Comparison of ENCODE assay signal across 11 cellular contexts in genomic region chr1:185735667-185736105, GRCh38. TPM values are rescaled to one million over a fixed set of nuclear protein-coding genes. Genes with fewer than 3 reads are reported as not detected.
DNase-seq lines count a peak whose midpoint lies in the region; ATAC-seq and TF ChIP-seq lines count a peak whose summit lies in the region.
"Had no signal": no experiment of that assay in that cellular context is flagged by ENCODE, and none has a peak within 500 bp of the region (broad histone marks: within the 10 kb centered on the region; RNA-seq: fewer than 3 reads in every experiment).

No MANE protein-coding gene starts in this region.

- no peak overlapping the region for H3K27ac Mint-ChIP-seq in immature natural killer cell
- H3K27ac Mint-ChIP-seq: T-helper 1 cell treated with Interleukin-12 subunit alpha and Interleukin-12 subunit beta and Interleukin-4 antibody, amounts not matched to agents 30 μg/mL and 1 μg/mL, for 36 hours had no signal

- DNase-seq in ascending aorta (ENCODE audit: low spot score in 2 of 2), result no peak
- no peak for DNase-seq in left lung
- DNase-seq in tibial artery, result no peak
- no peak for DNase-seq in immature natural killer cell
- no peak for DNase-seq in T1000 (lab: John Stamatoyannopoulos, UW)
- DNase-seq in NK-92 treated with Interleukin-12 subunit alpha and Interleukin-12 subunit beta, amount 100 ng/mL, for 24 hours (lab: John Stamatoyannopoulos, UW), result no peak
- no peak for DNase-seq in GM13977 (ENCODE audit: low spot score)
- DNase-seq: activated T-cell treated with anti-CD3 and anti-CD28 coated beads for 4 hours; effector CD4-positive, alpha-beta T cell had no signal

- peaks cover 12 to 23% of the 10 kb centered on the region in 2 donors for H3K4me1 Mint-ChIP-seq in immature natural killer cell

- H3K36me3 Mint-ChIP-seq in immature natural killer cell, result peaks cover 5 to 10% (median 9%) of the 10 kb centered on the region in 3 donors

- H3K9me3 ChIP-seq in HEK293 (ENCODE audit: control insufficient read depth, insufficient read depth, low read depth, low read length) (no peaks in the 10 kb centered on the region), ascending aorta (peaks cover 0 to 10% of the 10 kb centered on the region in 2 donors), left lung (peaks cover 0 to 8% of the 10 kb centered on the region in 2 donors), tibial artery (peaks cover 0 to 5% (median 0%) of the 10 kb centered on the region in 3 donors)

- H3K36me3 ChIP-seq in HEK293 (ENCODE audit: control insufficient read depth in 2 of 2, insufficient read depth in 1 of 2, low read length in 2 of 2) (no peaks in the 10 kb centered on the region), ascending aorta (no peaks in the 10 kb centered on the region), left lung (no peaks in the 10 kb centered on the region), tibial artery (no peaks in the 10 kb centered on the region)

- H3K27ac ChIP-seq in HEK293 (ENCODE audit: extremely low read depth, low read depth, low read length), result no peak overlapping the region
- peak overlapping the region; percentile 88 to 95 for H3K27ac ChIP-seq in ascending aorta
- H3K27ac ChIP-seq in left lung, result peak overlapping the region; percentile 75 to 89
- H3K27ac ChIP-seq in tibial artery, result peak overlapping the region; percentile 45 to 73

- no peaks in the 10 kb centered on the region for H3K27me3 ChIP-seq in ascending aorta
- H3K27me3 ChIP-seq in left lung, result peaks cover 0 to 45% of the 10 kb centered on the region in 2 donors
- no peaks in the 10 kb centered on the region for H3K27me3 ChIP-seq in tibial artery

- CTCF ChIA-PET in HEK293 (lab: Yijun Ruan, JAX), result interaction anchor here (0.7 to 4.3 kb wide), 3 partner anchors 16 to 76 kb away, joined by 3 to 32 read pairs (median 7); no protein-coding TSS in a partner anchor

- POLR2A ChIA-PET in HEK293 (lab: Yijun Ruan, JAX), result no interaction called here

- H3K4me3 ChIP-seq in HEK293 (ENCODE audit: low read depth, low read length) (peak overlapping the region; percentile 4), ascending aorta (peak overlapping the region; percentile 53 to 84), left lung (peak overlapping the region; percentile 28 to 45), tibial artery (peak overlapping the region; percentile 50 to 57)

- peaks cover 23 to 45% (median 28%) of the 10 kb centered on the region in 3 donors for H3K27me3 Mint-ChIP-seq in immature natural killer cell (ENCODE audit: low read depth in 3 of 3)

- TF ChIP-seq CTCF in HEK293 (tag by site-specific recombination; IDR thresholded peaks at IDR 0.05) (no peak), ascending aorta (IDR thresholded peaks at IDR 0.05) (no peak), left lung (IDR thresholded peaks at IDR 0.05) (no peak), tibial artery (IDR thresholded peaks at IDR 0.05) (no peak), GM13977 (IDR thresholded peaks at IDR 0.05; ENCODE audit: extremely low read depth, insufficient read depth, missing control alignments) (no peak)

- H3K4me3 Mint-ChIP-seq in immature natural killer cell, result no peak overlapping the region

- ATAC-seq in left lung, result peak; percentile 26

- intact Hi-C loops in ascending aorta (cut with DNase I) (no loop called here), left lung (cut with DNase I) (no loop called here), tibial artery (cut with DNase I; ENCODE audit: low total_unique reads) (no loop called here)

- H3K9me3 Mint-ChIP-seq in immature natural killer cell, result peaks cover 13 to 25% (median 17%) of the 10 kb centered on the region in 6 donors

- H3K4me1 ChIP-seq in HEK293 (ENCODE audit: control insufficient read depth, insufficient read depth, low read length), result peaks cover 6% of the 10 kb centered on the region; the same call in 1 of the 2 replicates
- H3K4me1 ChIP-seq in ascending aorta, result peaks cover 0 to 10% of the 10 kb centered on the region in 2 donors
- peaks cover 0 to 20% of the 10 kb centered on the region in 2 donors for H3K4me1 ChIP-seq in left lung
- H3K4me1 ChIP-seq in tibial artery, result peaks cover 0 to 14% (median 2%) of the 10 kb centered on the region in 4 donors

- in situ Hi-C loops in GM13977 (cut with MboI; ENCODE audit: low pct_unique_long_range_greater_than_20kb, low sequenced_read_pairs, unreplicated experiment), result no loop called here

TF ChIP-seq in HEK293, 187 proteins besides CTCF, POLR2A, EP300 and RAD21:
- TF ChIP-seq ZBTB49 (tag by site-specific recombination; IDR thresholded peaks at IDR 0.05; ENCODE audit: low read depth) (no peak), ZNF24 (tag by site-specific recombination; IDR thresholded peaks at IDR 0.05) (peak; percentile 46; the same call in 1 of the 2 replicates), ZNF549 (tag by site-specific recombination; IDR thresholded peaks at IDR 0.05) (peak; percentile 81), MEIS1 (CRISPR knock-in tag; IDR thresholded peaks at IDR 0.05; ENCODE audit: borderline replicate concordance) (no peak), ZBTB17 (tag by site-specific recombination; IDR thresholded peaks at IDR 0.05) (peak; percentile 31; the same call in 1 of the 2 replicates), GLI4 (tag by site-specific recombination; IDR thresholded peaks at IDR 0.05) (no peak), ZFHX2 (tag by site-specific recombination; conservative IDR thresholded peaks at IDR 0.05) (0 out of 2 replicates have a peak, but pooled peaks have one; percentile 16), ZNF354C (tag by site-specific recombination; IDR thresholded peaks at IDR 0.05; ENCODE audit: borderline replicate concordance, low read depth) (no peak), HOXC10 (CRISPR knock-in tag; IDR thresholded peaks at IDR 0.05) (no peak)

RNA-seq across cellular contexts. Expression of gene HMCN1, which starts 1.5 kb away (rescaled TPM):
- total RNA-seq in ascending aorta, result 61.7 TPM
- total RNA-seq in left lung, result 10 to 100 TPM; 24.0 to 91.0 TPM
- polyA plus RNA-seq in immature natural killer cell, result under 1 TPM in 2 of 3 donors, not detected in 1; 0.33 to 0.38 TPM

Comparison
In these comparisons a context has a peak if more than half of its experiments do, and no peak if none do; other contexts are left out.
1. H3K4me3 ChIP-seq: peak in every context shown above with its lines; median percentile 68 in ascending aorta; 54 in tibial artery; 36 in left lung; 4 in HEK293.